ENCODE assay signal across 8 cellular contexts in genomic region chr10:114925675-114926204, GRCh38. TPM values are rescaled to one million over a fixed set of nuclear protein-coding genes. Genes with fewer than 3 reads are reported as not detected.
DNase-seq lines count a peak whose midpoint lies in the region; ATAC-seq and TF ChIP-seq lines count a peak whose summit lies in the region.

No MANE protein-coding gene starts in this region.

- H3K9me3 ChIP-seq in uterus: no peaks in the 10 kb centered on the region

- CTCF ChIA-PET in Calu3 (lab: Charles Lee): interaction anchor here (0.8 kb wide), 1 partner anchor 11 kb away, joined by 4 read pairs; no protein-coding TSS in a partner anchor

- TF ChIP-seq CTCF in Calu3 (IDR thresholded peaks at IDR 0.05; ENCODE audit: unreplicated experiment) (no peak), uterus (IDR thresholded peaks at IDR 0.05) (no peak)

- DNase-seq in Calu3 (peak; percentile 19), renal cortical epithelial cell (ENCODE audit: low read depth) (peak; percentile 59), RKO (ENCODE audit: low spot score) (no peak), uterus (no peak), NCI-H1436 treated with DMSO at 0.1 percent for 48 hours (lab: John Stamatoyannopoulos, UW) (no peak)
- peak; percentile 37 for DNase-seq in activated naive CD8-positive, alpha-beta T cell treated with anti-CD3 and anti-CD28 coated beads, Interleukin-2, amount 50 U/mL, for 24 hours

- no peaks in the 10 kb centered on the region for H3K4me1 Mint-ChIP-seq in Calu3 (ENCODE audit: low read depth, unreplicated experiment)
- H3K4me1 Mint-ChIP-seq in activated naive CD8-positive, alpha-beta T cell treated with anti-CD3 and anti-CD28 coated beads, Interleukin-2, amount 50 U/mL, for 24 hours: peaks cover 16% of the 10 kb centered on the region

- ATAC-seq in GM19452 (IDR thresholded peaks at IDR 0.05; ENCODE audit: unreplicated experiment): peak; percentile 83
- ATAC-seq in HG03442 (IDR thresholded peaks at IDR 0.05; ENCODE audit: unreplicated experiment): peak; percentile 98
- ATAC-seq in activated naive CD8-positive, alpha-beta T cell treated with anti-CD3 and anti-CD28 coated beads, Interleukin-2, amount 50 U/mL, for 24 hours: peak; percentile 98

- BruUV-seq in Calu3 (replicated peaks; lab: Mats Ljungman, UMichigan): no TSS peak

- no peak overlapping the region for H3K4me3 Mint-ChIP-seq in Calu3 (ENCODE audit: low read depth, unreplicated experiment)
- no peak overlapping the region for H3K4me3 Mint-ChIP-seq in activated naive CD8-positive, alpha-beta T cell treated with anti-CD3 and anti-CD28 coated beads, Interleukin-2, amount 50 U/mL, for 24 hours

- no peaks in the 10 kb centered on the region for H3K36me3 ChIP-seq in uterus

- intact Hi-C loops in Calu3 (cut with micrococcal nuclease; ENCODE audit: unreplicated experiment): no loop called here
- intact Hi-C loops in uterus (cut with DNase I; ENCODE audit: low total_unique reads): no loop called here

- no peaks in the 10 kb centered on the region for H3K27me3 Mint-ChIP-seq in Calu3 (ENCODE audit: unreplicated experiment)
- peaks cover 20% of the 10 kb centered on the region for H3K27me3 Mint-ChIP-seq in activated naive CD8-positive, alpha-beta T cell treated with anti-CD3 and anti-CD28 coated beads, Interleukin-2, amount 50 U/mL, for 24 hours

- H3K27me3 ChIP-seq in uterus: no peaks in the 10 kb centered on the region

- no peak for TF ChIP-seq POLR2A in uterus (IDR thresholded peaks at IDR 0.05)

- no peaks in the 10 kb centered on the region for H3K36me3 Mint-ChIP-seq in Calu3 (ENCODE audit: insufficient read depth, unreplicated experiment)
- no peaks in the 10 kb centered on the region for H3K36me3 Mint-ChIP-seq in activated naive CD8-positive, alpha-beta T cell treated with anti-CD3 and anti-CD28 coated beads, Interleukin-2, amount 50 U/mL, for 24 hours (ENCODE audit: low read depth)

- H3K27ac ChIP-seq in uterus: no peak overlapping the region

- no peak overlapping the region for H3K4me3 ChIP-seq in uterus

- peak overlapping the region; percentile 54 for H3K27ac Mint-ChIP-seq in Calu3 (ENCODE audit: unreplicated experiment)
- H3K27ac Mint-ChIP-seq in activated naive CD8-positive, alpha-beta T cell treated with anti-CD3 and anti-CD28 coated beads, Interleukin-2, amount 50 U/mL, for 24 hours: peak overlapping the region; percentile 67

- H3K9me3 Mint-ChIP-seq in Calu3 (ENCODE audit: low read depth, unreplicated experiment): no peaks in the 10 kb centered on the region
- H3K9me3 Mint-ChIP-seq in activated naive CD8-positive, alpha-beta T cell treated with anti-CD3 and anti-CD28 coated beads, Interleukin-2, amount 50 U/mL, for 24 hours: no peaks in the 10 kb centered on the region

- H3K4me1 ChIP-seq in uterus: peaks cover 2 to 5% of the 10 kb centered on the region in 2 donors

RNA-seq across cellular contexts. Expression of gene TRUB1, which starts 12.3 kb away (rescaled TPM):
- total RNA-seq in Calu3 (2022): 26.4 and 30.9 TPM in 2 replicates
- total RNA-seq in renal cortical epithelial cell: 47.0 and 56.4 TPM in 2 replicates
- total RNA-seq in uterus: 10 to 100 TPM in 3 of 4 donors, 1 to 10 TPM in 1; 7.9 to 48.3 (median 14.7) TPM

Comparison
In these comparisons a context has a peak if more than half of its experiments do, and no peak if none do; other contexts are left out.
1. DNase-seq: peak in Calu3 (single experiment), activated naive CD8-positive, alpha-beta T cell treated with anti-CD3 and anti-CD28 coated beads, Interleukin-2, amount 50 U/mL, for 24 hours (single experiment) and renal cortical epithelial cell (single experiment); none in RKO (single experiment), uterus (0 of 2) and NCI-H1436 treated with DMSO at 0.1 percent for 48 hours (single experiment).
2. Peak in every context shown above with its lines, with median percentiles within 50 percentile points of each other: ATAC-seq.